In genomic region chr1:172320723-172321122, GRCh38 we compare ENCODE assay signal across 12 cellular contexts.
DNase-seq lines count a peak whose midpoint lies in the region; ATAC-seq and TF ChIP-seq lines count a peak whose summit lies in the region.
"Had no signal": no experiment of that assay in that cellular context is flagged by ENCODE, and none has a peak within 500 bp of the region (broad histone marks: within the 10 kb centered on the region; RNA-seq: fewer than 3 reads in every experiment).

No MANE protein-coding gene starts in this region.

- no peak overlapping the region for H2AFZ ChIP-seq in IMR-90 (replicated peaks; ENCODE audit: low read length, poor library complexity)

- no peak for TF ChIP-seq POLR2A in IMR-90 (IDR thresholded peaks at IDR 0.05; ENCODE audit: low read depth, low read length)

- peak overlapping the region; percentile 72; the same call in 1 of the 3 replicates for H2BK15ac ChIP-seq in IMR-90 (ENCODE audit: low read depth, low read length)

- H3K9me3 ChIP-seq in IMR-90 (ENCODE audit: control insufficient read depth, insufficient read depth, low read length), result no peaks in the 10 kb centered on the region
- H3K9me3 ChIP-seq: upper lobe of left lung had no signal

- H3K4me2 ChIP-seq in IMR-90 (ENCODE audit: low read depth, low read length), result peak overlapping the region; percentile 59

- no peak for TF ChIP-seq RAD21 in IMR-90 (IDR thresholded peaks at IDR 0.05; ENCODE audit: low read length)

- peak overlapping the region; percentile 73; the same call in 1 of the 2 replicates for H4K5ac ChIP-seq in IMR-90 (ENCODE audit: low read depth, low read length)

- no peaks in the 10 kb centered on the region for H3K79me1 ChIP-seq in IMR-90 (ENCODE audit: low read depth in 1 of 2, low read length in 2 of 2)

- no peaks in the 10 kb centered on the region for H3K27me3 ChIP-seq in IMR-90 (ENCODE audit: control insufficient read depth, insufficient read depth, low read length)
- H3K27me3 ChIP-seq: upper lobe of left lung had no signal

- no peaks in the 10 kb centered on the region for H3K27me3 Mint-ChIP-seq in mesothelial cell of epicardium (ENCODE audit: low read depth)
- no peaks in the 10 kb centered on the region for H3K27me3 Mint-ChIP-seq in activated CD4-positive, alpha-beta memory T cell treated with anti-CD3 and anti-CD28 coated beads for 36 hours

- H3K9ac ChIP-seq in IMR-90 (ENCODE audit: low read depth, low read length), result no peak overlapping the region

- no peaks in the 10 kb centered on the region for H3K36me3 ChIP-seq in IMR-90 (ENCODE audit: control insufficient read depth, insufficient read depth, low read length)
- H3K36me3 ChIP-seq: upper lobe of left lung had no signal

- no peaks in the 10 kb centered on the region for H4K20me1 ChIP-seq in IMR-90 (ENCODE audit: insufficient read depth, low read length)

- no peak overlapping the region for H3K56ac ChIP-seq in IMR-90 (ENCODE audit: extremely low read depth, insufficient read depth, low read length)

- no TSS peak for BruUV-seq in IMR-90 (replicated peaks; lab: Mats Ljungman, UMichigan)

- H3K4ac ChIP-seq in IMR-90 (ENCODE audit: low read depth, low read length), result peak overlapping the region; percentile 65; the same call in 1 of the 2 replicates

- dilution Hi-C loops in IMR-90 (cut with HindIII; ENCODE audit: low sequenced_read_pairs, unreplicated experiment), result no loop called here

- H4K8ac ChIP-seq in IMR-90 (ENCODE audit: low read depth in 2 of 2, low read length in 2 of 2), result peak overlapping the region; percentile 19 to 53; a peak in 1 of 4 replicates

- peak; percentile 28; the same call in 1 of the 2 replicates for ATAC-seq in IMR-90 (ENCODE audit: low read depth)

- in situ Hi-C loops in IMR-90 (cut with MboI; ENCODE audit: low sequenced_read_pairs), result no loop called here

- no peaks in the 10 kb centered on the region for H3K36me3 Mint-ChIP-seq in mesothelial cell of epicardium
- no peaks in the 10 kb centered on the region for H3K36me3 Mint-ChIP-seq in activated CD4-positive, alpha-beta memory T cell treated with anti-CD3 and anti-CD28 coated beads for 36 hours

- peak overlapping the region; percentile 63 for H2BK20ac ChIP-seq in IMR-90 (ENCODE audit: low read depth, low read length)

- no peaks in the 10 kb centered on the region for H3K9me3 Mint-ChIP-seq in mesothelial cell of epicardium
- no peaks in the 10 kb centered on the region for H3K9me3 Mint-ChIP-seq in activated CD4-positive, alpha-beta memory T cell treated with anti-CD3 and anti-CD28 coated beads for 36 hours

- peak overlapping the region; percentile 73 for H2BK120ac ChIP-seq in IMR-90 (ENCODE audit: low read depth, low read length)

- WGBS in IMR-90 (ENCODE audit: extremely low coverage in 2 of 2, insufficient read length in 1 of 2), 2 experiments, result no CpG with 5 or more reads among the region's 6 CpGs

- H3K18ac ChIP-seq in IMR-90 (ENCODE audit: low read depth, low read length), result peak overlapping the region; percentile 42; the same call in 1 of the 2 replicates

- peak overlapping the region; percentile 41 for H3K27ac ChIP-seq in IMR-90 (ENCODE audit: insufficient read depth, low read length)

- TF ChIP-seq CTCF in IMR-90 (conservative IDR thresholded peaks at IDR 0.05; ENCODE audit: low read depth, low read length) (no peak), cardiac fibroblast (IDR thresholded peaks at IDR 0.05; ENCODE audit: low read depth, low read length) (peak; percentile 32), mesothelial cell of epicardium (IDR thresholded peaks at IDR 0.05; ENCODE audit: unreplicated experiment) (no peak)

- H3K4me1 ChIP-seq in IMR-90 (ENCODE audit: control insufficient read depth, insufficient read depth, low read length), result peaks cover 21% of the 10 kb centered on the region

- no peak overlapping the region for H2AK9ac ChIP-seq in IMR-90 (replicated peaks; ENCODE audit: low read depth, low read length, poor library complexity)

- POLR2A ChIA-PET in IMR-90 (lab: Charles Lee; ENCODE audit: unreplicated experiment), result no interaction called here
- POLR2A ChIA-PET in activated CD4-positive, alpha-beta memory T cell treated with anti-CD3 and anti-CD28 coated beads for 36 hours (lab: Charles Lee), result no interaction called here

- DNase-seq in A172 (ENCODE audit: low spot score), result peak; percentile 87
- DNase-seq in IMR-90, result peak; percentile 64
- peak; percentile 74 to 81 for DNase-seq in cardiac fibroblast (ENCODE audit: low read depth in 2 of 2)
- DNase-seq in mesothelial cell of epicardium (ENCODE audit: low spot score in 2 of 2, unreplicated experiment in 2 of 2), result no peak
- no peak for DNase-seq in SKM-1 treated with dmso at 0.1 percent for 144 hours (lab: John Stamatoyannopoulos, UW; ENCODE audit: unreplicated experiment)
- no peak for DNase-seq in NCI-H510A treated with DMSO at 0.1 percent for 48 hours (lab: John Stamatoyannopoulos, UW)
- no peak for DNase-seq in activated CD4-positive, alpha-beta memory T cell treated with anti-CD3 and anti-CD28 coated beads for 36 hours
- no peak for DNase-seq in NCI-H2081 treated with DMSO at 0.1 percent for 48 hours (lab: John Stamatoyannopoulos, UW)
- DNase-seq: endodermal cell, GDM1, retina, upper lobe of left lung had no signal

- peaks cover 12% of the 10 kb centered on the region for H3K4me1 Mint-ChIP-seq in mesothelial cell of epicardium
- H3K4me1 Mint-ChIP-seq in activated CD4-positive, alpha-beta memory T cell treated with anti-CD3 and anti-CD28 coated beads for 36 hours (ENCODE audit: low read depth), result no peaks in the 10 kb centered on the region
- H3K4me1 Mint-ChIP-seq: endodermal cell had no signal

- H2AK5ac ChIP-seq in IMR-90 (ENCODE audit: low read depth, low read length), result peak overlapping the region; percentile 48; the same call in 1 of the 2 replicates

- no peak overlapping the region for H3K23ac ChIP-seq in IMR-90 (ENCODE audit: low read depth, low read length)

- H4K91ac ChIP-seq in IMR-90 (ENCODE audit: insufficient read depth, low read depth, low read length), result 0 out of 2 replicates have a peak overlapping the region, but pooled peaks have one; percentile 27

- H3K4me3 ChIP-seq in IMR-90 (ENCODE audit: insufficient read depth, low read depth, low read length), result no peak overlapping the region
- no peak overlapping the region for H3K4me3 ChIP-seq in cardiac fibroblast (replicated peaks in 1 of 2; ENCODE audit: low read depth in 2 of 2, low read length in 2 of 2)
- H3K4me3 ChIP-seq: upper lobe of left lung had no signal

- intact Hi-C loops in IMR-90 (cut with micrococcal nuclease), result no loop called here
- intact Hi-C loops in activated CD4-positive, alpha-beta memory T cell treated with anti-CD3 and anti-CD28 coated beads for 36 hours (cut with micrococcal nuclease), result no loop called here

- H3K14ac ChIP-seq in IMR-90 (replicated peaks; ENCODE audit: low read depth, low read length), result no peak overlapping the region; the same call in 1 of the 2 replicates

- no peak overlapping the region for H3K4me3 Mint-ChIP-seq in mesothelial cell of epicardium
- H3K4me3 Mint-ChIP-seq in activated CD4-positive, alpha-beta memory T cell treated with anti-CD3 and anti-CD28 coated beads for 36 hours, result no peak overlapping the region
- H3K4me3 Mint-ChIP-seq: endodermal cell had no signal

- no peaks in the 10 kb centered on the region; the same call in 1 of the 2 replicates for H3K9me1 ChIP-seq in IMR-90 (ENCODE audit: insufficient read depth, low read length)

- CTCF ChIA-PET in IMR-90 (lab: Yijun Ruan, JAX), result interaction anchor here (0.7 kb wide), 1 partner anchor 30 kb away, joined by 6 read pairs; no protein-coding TSS in a partner anchor
- CTCF ChIA-PET in activated CD4-positive, alpha-beta memory T cell treated with anti-CD3 and anti-CD28 coated beads for 36 hours (lab: Charles Lee), result no interaction called here

- peak overlapping the region; percentile 76 for H3K27ac Mint-ChIP-seq in mesothelial cell of epicardium
- H3K27ac Mint-ChIP-seq in activated CD4-positive, alpha-beta memory T cell treated with anti-CD3 and anti-CD28 coated beads for 36 hours, result no peak overlapping the region
- H3K27ac Mint-ChIP-seq: endodermal cell had no signal

- peak overlapping the region; percentile 55 for H2BK5ac ChIP-seq in IMR-90 (ENCODE audit: low read depth, low read length, poor library complexity, severe bottlenecking)

TF ChIP-seq in IMR-90, 13 proteins besides CTCF, POLR2A, EP300 and RAD21:
- 0 out of 2 replicates have a peak, but pooled peaks have one; percentile 4 for TF ChIP-seq SMC3 (IDR thresholded peaks at IDR 0.05; ENCODE audit: low read depth, low read length)
- no peak for TF ChIP-seq CEBPB (IDR thresholded peaks at IDR 0.05; ENCODE audit: low read depth, low read length)
TF ChIP-seq in IMR-90: peak in this region for 1.

Comparison
In these comparisons a context has a peak if more than half of its experiments do, and no peak if none do; other contexts are left out.
1. DNase-seq: peak in A172 (single experiment), IMR-90 (single experiment) and cardiac fibroblast (2 of 2); none in mesothelial cell of epicardium (0 of 2), SKM-1 treated with dmso at 0.1 percent for 144 hours (single experiment), NCI-H510A treated with DMSO at 0.1 percent for 48 hours (single experiment), activated CD4-positive, alpha-beta memory T cell treated with anti-CD3 and anti-CD28 coated beads for 36 hours (single experiment) and NCI-H2081 treated with DMSO at 0.1 percent for 48 hours (single experiment).